Comparison of ENCODE assay signal across 16 cellular contexts in genomic region chr2:189821953-189822748, GRCh38. TPM values are rescaled to one million over a fixed set of nuclear protein-coding genes. Genes with fewer than 3 reads are reported as not detected.
DNase-seq lines count a peak whose midpoint lies in the region; ATAC-seq and TF ChIP-seq lines count a peak whose summit lies in the region.
"Had no signal": no experiment of that assay in that cellular context is flagged by ENCODE, and none has a peak within 500 bp of the region (broad histone marks: within the 10 kb centered on the region; RNA-seq: fewer than 3 reads in every experiment).

No MANE protein-coding gene starts in this region.

- DNase-seq in NCI-H2171 treated with DMSO at 0.1 percent for 48 hours (lab: John Stamatoyannopoulos, UW), result peak; percentile 18
- DNase-seq in NCI-H2171 (lab: John Stamatoyannopoulos, UW), result no peak
- peak; percentile 95 for DNase-seq in adipocyte (ENCODE audit: low read depth)
- peak; percentile 5 for DNase-seq in hepatocyte (ENCODE audit: low spot score)
- DNase-seq in uterus, result no peak
- DNase-seq in erythroblast (lab: John Stamatoyannopoulos, UW), result no peak
- no peak for DNase-seq in NCI-H146 (lab: John Stamatoyannopoulos, UW)
- DNase-seq: 8988T; activated CD4-positive, alpha-beta T cell treated with anti-CD3 and anti-CD28 coated beads, Interleukin-2, amount 10 ng/mL, durations not matched to agents 24 days and 14 days; central memory CD4-positive, alpha-beta T cell; NCI-H187; stimulated activated CD4-positive, alpha-beta T cell treated with anti-CD3 and anti-CD28 coated beads, Interleukin-4, amount 100 ng/mL, for 24 hours; T-cell had no signal

- intact Hi-C loops in uterus (cut with DNase I; ENCODE audit: low total_unique reads), result no loop called here

- H3K4me3 ChIP-seq in adipocyte (ENCODE audit: low read length) (no peak overlapping the region), hepatocyte (no peak overlapping the region), uterus (no peak overlapping the region)
- H3K4me3 ChIP-seq: lung had no signal

- H3K9me2 ChIP-seq in hepatocyte (replicated peaks; ENCODE audit: insufficient read depth), result no peaks in the 10 kb centered on the region

- H3K36me3 ChIP-seq in adipocyte (ENCODE audit: control insufficient read depth, insufficient read depth, low read length, severe bottlenecking), result peaks cover 19% of the 10 kb centered on the region
- H3K36me3 ChIP-seq in hepatocyte (replicated peaks; ENCODE audit: insufficient read depth, low read depth), result no peaks in the 10 kb centered on the region
- no peaks in the 10 kb centered on the region for H3K36me3 ChIP-seq in uterus

- no peaks in the 10 kb centered on the region for H3K79me2 ChIP-seq in hepatocyte

- no peak for ATAC-seq in esophagus mucosa
- ATAC-seq: activated T-helper 17 cell treated with anti-CD3 and anti-CD28 coated beads, Interleukin-2, amount 50 U/mL, for 72 hours; T-cell had no signal

- H4K20me1 ChIP-seq in hepatocyte (ENCODE audit: insufficient read depth, poor library complexity, severe bottlenecking), result no peaks in the 10 kb centered on the region

- no peak overlapping the region for H2AFZ ChIP-seq in hepatocyte

- H3K27me3 ChIP-seq in adipocyte (replicated peaks; ENCODE audit: control insufficient read depth, insufficient read depth, low read length), result no peaks in the 10 kb centered on the region
- no peaks in the 10 kb centered on the region for H3K27me3 ChIP-seq in hepatocyte
- no peaks in the 10 kb centered on the region for H3K27me3 ChIP-seq in uterus

- no peak for TF ChIP-seq CTCF in hepatocyte (IDR thresholded peaks at IDR 0.05; ENCODE audit: poor library complexity)
- TF ChIP-seq CTCF in uterus (IDR thresholded peaks at IDR 0.05), result no peak

- H3K27ac ChIP-seq in hepatocyte (peak overlapping the region; percentile 16), uterus (peak overlapping the region; percentile 6 to 12)

- peaks cover 7% of the 10 kb centered on the region for H3K9me3 ChIP-seq in adipocyte (ENCODE audit: control insufficient read depth, low read length)
- no peaks in the 10 kb centered on the region for H3K9me3 ChIP-seq in hepatocyte (ENCODE audit: low read depth)
- no peaks in the 10 kb centered on the region for H3K9me3 ChIP-seq in uterus

- H3K4me2 ChIP-seq in hepatocyte, result no peak overlapping the region

- TF ChIP-seq POLR2A in uterus (IDR thresholded peaks at IDR 0.05), result no peak
- TF ChIP-seq POLR2A in erythroblast (IDR thresholded peaks at IDR 0.05; ENCODE audit: low read length), result no peak

- WGBS in hepatocyte (ENCODE audit: low lambda C conversion rate, missing lambda C conversion rate), result 95% methylated on average over 33 of the region's 33 CpGs

- peak overlapping the region; percentile 37 for H3K9ac ChIP-seq in adipocyte (ENCODE audit: low read length)

- peaks cover 23% of the 10 kb centered on the region for H3K4me1 ChIP-seq in adipocyte (ENCODE audit: control insufficient read depth, insufficient read depth, low read length)
- no peaks in the 10 kb centered on the region for H3K4me1 ChIP-seq in hepatocyte (ENCODE audit: insufficient read depth)
- peaks cover 0 to 14% of the 10 kb centered on the region in 2 donors for H3K4me1 ChIP-seq in uterus

RNA-seq across cellular contexts. Expression of gene PMS1, which starts 37.9 kb away (rescaled TPM):
- total RNA-seq in hepatocyte (14.6 and 21.2 TPM in 2 replicates), uterus (100 to 1,000 TPM in 1 of 4 donors, 10 to 100 TPM in 3; 25.0 to 149 (median 58.5) TPM), esophagus mucosa (12.8 TPM)
- 13.1 and 16.0 TPM in 2 replicates for polyA plus RNA-seq in hepatocyte

RNA-seq across cellular contexts. Expression of gene ORMDL1, which starts 38.0 kb away (rescaled TPM):
- total RNA-seq in hepatocyte (69.9 and 77.6 TPM in 2 replicates), uterus (10 to 100 TPM; 29.7 to 92.8 (median 66.9) TPM), esophagus mucosa (24.5 TPM)
- polyA plus RNA-seq in hepatocyte, result 92.6 and 102 TPM in 2 replicates

RNA-seq across cellular contexts. Expression of gene OSGEPL1, which starts 59.6 kb away (rescaled TPM):
- total RNA-seq in hepatocyte, result 9.2 and 10.2 TPM in 2 replicates
- 6.7 and 8.3 TPM in 2 replicates for polyA plus RNA-seq in hepatocyte
- total RNA-seq in uterus, result 10 to 100 TPM in 1 of 4 donors, 1 to 10 TPM in 3; 3.6 to 28.2 (median 6.2) TPM
- total RNA-seq in esophagus mucosa, result 3.7 TPM

Comparison
In these comparisons a context has a peak if more than half of its experiments do, and no peak if none do; other contexts are left out.
1. DNase-seq: peak in NCI-H2171 treated with DMSO at 0.1 percent for 48 hours (single experiment), adipocyte (single experiment) and hepatocyte (single experiment); none in NCI-H2171 (single experiment), uterus (0 of 2), erythroblast (0 of 2) and NCI-H146 (single experiment).